19 cellular contexts compared by ENCODE assay signal in genomic region chr1:56188855-56189254, GRCh38.
DNase-seq lines count a peak whose midpoint lies in the region; ATAC-seq and TF ChIP-seq lines count a peak whose summit lies in the region.
"Had no signal": no experiment of that assay in that cellular context is flagged by ENCODE, and none has a peak within 500 bp of the region (broad histone marks: within the 10 kb centered on the region; RNA-seq: fewer than 3 reads in every experiment).

No MANE protein-coding gene starts in this region.

- H3K27ac ChIP-seq in DND-41 (ENCODE audit: low read length) = no peak overlapping the region
- H3K27ac ChIP-seq in ectodermal cell (ENCODE audit: insufficient read depth, low read depth, low read length, poor library complexity, severe bottlenecking) = peak overlapping the region; percentile 38
- no peak overlapping the region for H3K27ac ChIP-seq in mesendoderm (ENCODE audit: low read depth, low read length)
- H3K27ac ChIP-seq: BLaER1 treated with 17β-estradiol and CSF1 and Interleukin-3, amounts not matched to agents 10 nM and 100 nM; SK-N-MC had no signal

- H4K5ac ChIP-seq in mesendoderm (ENCODE audit: low read length) = no peak overlapping the region

- H3K79me2 ChIP-seq in DND-41 (ENCODE audit: insufficient read depth, low read length) = no peaks in the 10 kb centered on the region
- no peaks in the 10 kb centered on the region for H3K79me2 ChIP-seq in mesendoderm (ENCODE audit: control insufficient read depth, insufficient read depth, low read length)

- H3K4me3 ChIP-seq in DND-41 (ENCODE audit: low read depth in 1 of 2, low read length in 2 of 2) (no peak overlapping the region), ectodermal cell (ENCODE audit: insufficient read depth, low read depth, low read length) (no peak overlapping the region), mesendoderm (ENCODE audit: low read length) (no peak overlapping the region)
- H3K4me3 ChIP-seq: BLaER1 treated with 17β-estradiol and CSF1 and Interleukin-3, amounts not matched to agents 10 nM and 100 nM; SK-N-MC had no signal

- no peaks in the 10 kb centered on the region for H3K79me1 ChIP-seq in mesendoderm (ENCODE audit: low read length)

- no peak overlapping the region for H3K18ac ChIP-seq in mesendoderm (ENCODE audit: low read length)

- no peaks in the 10 kb centered on the region for H3K36me3 ChIP-seq in DND-41 (ENCODE audit: insufficient read depth, low read length)
- no peaks in the 10 kb centered on the region for H3K36me3 ChIP-seq in ectodermal cell (ENCODE audit: control insufficient read depth, insufficient read depth, low read length)
- H3K36me3 ChIP-seq in mesendoderm (ENCODE audit: control insufficient read depth, insufficient read depth, low read length) = no peaks in the 10 kb centered on the region
- H3K36me3 ChIP-seq: BLaER1 treated with 17β-estradiol and CSF1 and Interleukin-3, amounts not matched to agents 10 nM and 100 nM had no signal

- peak overlapping the region; percentile 41; the same call in 1 of the 2 replicates for H2AFZ ChIP-seq in DND-41 (ENCODE audit: low read depth, low read length)

- no peaks in the 10 kb centered on the region for H3K27me3 ChIP-seq in DND-41 (ENCODE audit: insufficient read depth, low read length, poor library complexity)
- H3K27me3 ChIP-seq in ectodermal cell (ENCODE audit: control insufficient read depth, insufficient read depth, low read length, poor library complexity, severe bottlenecking) = no peaks in the 10 kb centered on the region
- H3K27me3 ChIP-seq in mesendoderm (ENCODE audit: insufficient read depth, low read length, poor library complexity) = no peaks in the 10 kb centered on the region
- H3K27me3 ChIP-seq: BLaER1 treated with 17β-estradiol and CSF1 and Interleukin-3, amounts not matched to agents 10 nM and 100 nM had no signal

- 24 to 30% methylated on average over 3 of the region's 3 CpGs for WGBS in ectodermal cell, 2 experiments
- no CpG with 5 or more reads among the region's 3 CpGs for WGBS in mesendoderm (ENCODE audit: extremely low coverage, insufficient coverage, low lambda C conversion rate)

- H2BK120ac ChIP-seq in mesendoderm (ENCODE audit: low read depth, low read length) = no peak overlapping the region

- no peak for ATAC-seq in DND-41 (ENCODE audit: insufficient read depth, low read depth)
- no peak for ATAC-seq in GM21529 (IDR thresholded peaks at IDR 0.05; ENCODE audit: unreplicated experiment)
- no peak for ATAC-seq in GM19467 (IDR thresholded peaks at IDR 0.05; ENCODE audit: unreplicated experiment)
- ATAC-seq: CD8-positive, alpha-beta T cell had no signal

- no peak overlapping the region for H2AK5ac ChIP-seq in mesendoderm (ENCODE audit: low read length)

- H3K4me2 ChIP-seq in DND-41 (ENCODE audit: insufficient read depth, low read length) (no peak overlapping the region), mesendoderm (ENCODE audit: low read length) (no peak overlapping the region)
- H3K4me2 ChIP-seq: BLaER1 treated with 17β-estradiol and CSF1 and Interleukin-3, amounts not matched to agents 10 nM and 100 nM had no signal

- no peak overlapping the region for H3K9ac ChIP-seq in DND-41 (ENCODE audit: low read depth, low read length)
- no peak overlapping the region for H3K9ac ChIP-seq in mesendoderm (ENCODE audit: low read length)
- H3K9ac ChIP-seq: BLaER1 treated with 17β-estradiol and CSF1 and Interleukin-3, amounts not matched to agents 10 nM and 100 nM had no signal

- H2BK5ac ChIP-seq in mesendoderm (ENCODE audit: low read length) = no peak overlapping the region

- H2BK15ac ChIP-seq in mesendoderm (replicated peaks; ENCODE audit: low read depth) = no peak overlapping the region

- DNase-seq in DND-41 = no peak
- DNase-seq in medulla oblongata (ENCODE audit: extremely low spot score) = peak; percentile 51
- peak; percentile 61 for DNase-seq in pons (ENCODE audit: low spot score)
- no peak for DNase-seq in mesendoderm
- DNase-seq in central memory CD4-positive, alpha-beta T cell = no peak
- DNase-seq: CD8-positive, alpha-beta T cell; DMS53; H7; NCI-H1092 treated with DMSO at 0.1 percent for 48 hours; NCI-H1694; NCI-H2107; NCI-H510A; NCI-H774; SHP77 had no signal

- H4K20me1 ChIP-seq in DND-41 (ENCODE audit: insufficient read depth, low read length) = no peaks in the 10 kb centered on the region
- H4K20me1 ChIP-seq: BLaER1 treated with 17β-estradiol and CSF1 and Interleukin-3, amounts not matched to agents 10 nM and 100 nM had no signal

- H3K4me1 ChIP-seq in DND-41 (ENCODE audit: insufficient read depth, low read length) = no peaks in the 10 kb centered on the region
- H3K4me1 ChIP-seq in ectodermal cell (ENCODE audit: control insufficient read depth, insufficient read depth, low read length) = peaks cover 36% of the 10 kb centered on the region
- H3K4me1 ChIP-seq in mesendoderm (ENCODE audit: control insufficient read depth, low read depth, low read length) = no peaks in the 10 kb centered on the region
- H3K4me1 ChIP-seq: BLaER1 treated with 17β-estradiol and CSF1 and Interleukin-3, amounts not matched to agents 10 nM and 100 nM had no signal

- no peak overlapping the region for H4K8ac ChIP-seq in mesendoderm (ENCODE audit: low read depth, low read length)

- H3K9me3 ChIP-seq in DND-41 (ENCODE audit: insufficient read depth, low read length, severe bottlenecking) (no peaks in the 10 kb centered on the region), ectodermal cell (ENCODE audit: control insufficient read depth, low read length) (no peaks in the 10 kb centered on the region)
- H3K9me3 ChIP-seq: BLaER1 treated with 17β-estradiol and CSF1 and Interleukin-3, amounts not matched to agents 10 nM and 100 nM had no signal

- TF ChIP-seq CTCF in DND-41 (IDR thresholded peaks at IDR 0.05; ENCODE audit: borderline replicate concordance, extremely low read depth, low read length, poor library complexity, severe bottlenecking) = no peak

- H3K56ac ChIP-seq in mesendoderm (ENCODE audit: low read length) = no peak overlapping the region

- H3K23ac ChIP-seq in mesendoderm (ENCODE audit: low read length) = no peak overlapping the region

- no peak overlapping the region for H3K4ac ChIP-seq in mesendoderm (ENCODE audit: low read depth, low read length)

Comparison
In these comparisons a context has a peak if more than half of its experiments do, and no peak if none do; other contexts are left out.
1. DNase-seq: peak in medulla oblongata (single experiment) and pons (single experiment); none in DND-41 (single experiment), mesendoderm (single experiment) and central memory CD4-positive, alpha-beta T cell (single experiment).